Comparison of ENCODE assay signal across 14 cellular contexts in genomic region chr2:199707584-199708185, GRCh38.
"Had no signal": no experiment of that assay in that cellular context is flagged by ENCODE, and none has a peak within 500 bp of the region (broad histone marks: within the 10 kb centered on the region; RNA-seq: fewer than 3 reads in every experiment).

No MANE protein-coding gene starts in this region.

- H3K4me3 ChIP-seq: coronary artery, hepatocyte, psoas muscle, sigmoid colon, transverse colon had no signal

- ATAC-seq: activated CD8-positive, alpha-beta T cell treated with anti-CD3 and anti-CD28 coated beads, Interleukin-2, amount 10 ng/mL, durations not matched to agents 7 days and 5 days; activated naive CD8-positive, alpha-beta T cell treated with anti-CD3 and anti-CD28 coated beads, Interleukin-2, amount 50 U/mL, for 24 hours; psoas muscle had no signal

- DNase-seq: activated CD4-positive, alpha-beta T cell treated with anti-CD3 and anti-CD28 coated beads for 4 hours; activated CD8-positive, alpha-beta T cell treated with anti-CD3 and anti-CD28 coated beads, Interleukin-2, amount 10 ng/mL, durations not matched to agents 7 days and 5 days; activated naive CD4-positive, alpha-beta T cell; activated naive CD8-positive, alpha-beta T cell treated with anti-CD3 and anti-CD28 coated beads, Interleukin-2, amount 50 U/mL, for 24 hours; effector CD8-positive, alpha-beta T cell; psoas muscle; sigmoid colon; stimulated activated CD4-positive, alpha-beta T cell treated with anti-CD3 and anti-CD28 coated beads, Interleukin-12 subunit alpha, Interleukin-12 subunit beta, amount 100 ng/mL, for 4 hours; stimulated activated naive CD4-positive, alpha-beta T cell; substantia nigra; transverse colon; WERI-Rb-1 had no signal
